Comparison of ENCODE assay signal across 14 cellular contexts in the genomic region with DNA sequence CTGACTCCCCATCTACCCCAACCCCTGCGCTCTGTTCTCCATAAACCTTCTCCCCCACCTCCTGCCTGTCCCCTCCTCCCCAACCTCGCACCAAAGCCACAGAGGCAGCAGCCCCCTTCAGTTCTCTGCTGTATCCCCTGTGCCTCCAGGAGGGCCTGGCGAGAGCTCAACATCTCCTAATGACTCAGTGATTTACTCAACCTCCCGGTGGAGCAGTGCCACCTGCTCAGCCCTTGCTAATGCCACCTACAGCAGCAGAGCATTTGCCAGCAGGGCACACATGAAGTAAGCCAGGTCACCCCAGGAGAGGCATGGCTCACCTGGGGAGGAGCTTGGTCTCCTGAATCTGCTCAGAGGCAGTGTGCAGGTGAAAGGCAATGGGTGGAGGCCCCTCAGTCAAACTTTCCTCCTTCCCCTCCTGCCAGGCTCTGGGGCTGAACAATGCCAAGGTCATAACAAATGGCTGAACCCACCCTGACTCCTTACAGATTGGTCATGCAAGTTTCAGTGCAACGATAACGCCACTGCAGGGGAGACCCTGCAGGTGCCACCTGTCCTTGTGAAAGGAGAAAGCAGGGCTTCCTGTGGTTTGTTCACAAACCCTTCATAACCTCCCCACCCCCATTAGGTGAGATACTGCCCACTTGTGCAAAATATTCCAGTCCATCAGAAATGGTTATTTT. TPM values are rescaled to one million over a fixed set of nuclear protein-coding genes. Genes with fewer than 3 reads are reported as not detected.
A peak's percentile ranks its signal among the peaks of the same experiment; 100 is the strongest.
DNase-seq lines count a peak whose midpoint lies in the region; ATAC-seq and TF ChIP-seq lines count a peak whose summit lies in the region.
"Had no signal": no experiment of that assay in that cellular context is flagged by ENCODE, and none has a peak within 500 bp of the region (broad histone marks: within the 10 kb centered on the region; RNA-seq: fewer than 3 reads in every experiment).

No MANE protein-coding gene starts in this region.

- intact Hi-C loops in vagina (cut with DNase I) = no loop called here
- intact Hi-C loops in CD8-positive, alpha-beta T cell (cut with DNase I, micrococcal nuclease) = no loop called here

- H3K4me3 ChIP-seq in iPS-18c (ENCODE audit: insufficient read depth, low read depth, low read length) (peak overlapping the region; percentile 4; the same call in 1 of the 2 replicates), vagina (no peak overlapping the region)
- no peak overlapping the region for H3K4me3 ChIP-seq in CD8-positive, alpha-beta T cell (ENCODE audit: low read depth, low read length)

- no peaks in the 10 kb centered on the region for H3K36me3 Mint-ChIP-seq in CD8-positive, alpha-beta T cell

- peak; percentile 33 for ATAC-seq in stimulated activated naive CD8-positive, alpha-beta T cell treated with anti-CD3 and anti-CD28 coated beads, Interleukin-15, amount 100 ng/mL, for 72 hours
- no peak for ATAC-seq in stimulated activated naive CD8-positive, alpha-beta T cell treated with anti-CD3 and anti-CD28 coated beads, Interleukin-15, Interleukin-2, amounts not matched to agents 100 U/mL and 50 U/mL, for 24 hours
- ATAC-seq in HG03342 (IDR thresholded peaks at IDR 0.05; ENCODE audit: unreplicated experiment) = no peak
- no peak for ATAC-seq in CD8-positive, alpha-beta T cell

- no peak for TF ChIP-seq POLR2A in vagina (IDR thresholded peaks at IDR 0.05)

- TF ChIP-seq CTCF in vagina (IDR thresholded peaks at IDR 0.05) = no peak
- no peak for TF ChIP-seq CTCF in CD8-positive, alpha-beta T cell (IDR thresholded peaks at IDR 0.05)

- POLR2A ChIA-PET in CD8-positive, alpha-beta T cell (lab: Charles Lee) = no interaction called here

- H3K27me3 Mint-ChIP-seq in stimulated activated naive CD8-positive, alpha-beta T cell treated with anti-CD3 and anti-CD28 coated beads, Interleukin-15, amount 100 ng/mL, for 72 hours = peaks cover 15% of the 10 kb centered on the region
- H3K27me3 Mint-ChIP-seq in CD8-positive, alpha-beta T cell (ENCODE audit: low read depth) = peaks cover 13% of the 10 kb centered on the region

- H3K4me1 Mint-ChIP-seq in stimulated activated naive CD8-positive, alpha-beta T cell treated with anti-CD3 and anti-CD28 coated beads, Interleukin-15, amount 100 ng/mL, for 72 hours = peaks cover 6% of the 10 kb centered on the region
- peaks cover 6% of the 10 kb centered on the region for H3K4me1 Mint-ChIP-seq in CD8-positive, alpha-beta T cell (ENCODE audit: low read depth)

- peaks cover 34% of the 10 kb centered on the region for H3K4me1 ChIP-seq in vagina
- H3K4me1 ChIP-seq in CD8-positive, alpha-beta T cell (ENCODE audit: insufficient read depth, low read length) = no peaks in the 10 kb centered on the region
- H3K4me1 ChIP-seq: adrenal gland had no signal

- no peaks in the 10 kb centered on the region for H3K36me3 ChIP-seq in vagina
- no peaks in the 10 kb centered on the region for H3K36me3 ChIP-seq in CD8-positive, alpha-beta T cell (ENCODE audit: insufficient read depth, low read length)
- H3K36me3 ChIP-seq: adrenal gland, left ventricle myocardium inferior had no signal

- H3K9me3 ChIP-seq in iPS-18c (ENCODE audit: control insufficient read depth, insufficient read depth, low read length) = no peaks in the 10 kb centered on the region
- no peaks in the 10 kb centered on the region for H3K9me3 ChIP-seq in vagina
- H3K9me3 ChIP-seq in CD8-positive, alpha-beta T cell (ENCODE audit: low read length) = no peaks in the 10 kb centered on the region
- H3K9me3 ChIP-seq: adrenal gland, left ventricle myocardium inferior had no signal

- peak overlapping the region; percentile 72 for H3K27ac ChIP-seq in vagina
- H3K27ac ChIP-seq in CD8-positive, alpha-beta T cell (ENCODE audit: low read depth, low read length) = no peak overlapping the region
- H3K27ac ChIP-seq: adrenal gland, left ventricle myocardium inferior had no signal

- DNase-seq in stimulated activated naive CD8-positive, alpha-beta T cell treated with anti-CD3 and anti-CD28 coated beads, Interleukin-15, amount 100 ng/mL, for 72 hours = no peak
- no peak for DNase-seq in stimulated activated naive CD8-positive, alpha-beta T cell treated with anti-CD3 and anti-CD28 coated beads, Interleukin-15, Interleukin-2, amounts not matched to agents 100 U/mL and 50 U/mL, for 24 hours
- peak; percentile 94 for DNase-seq in NCI-H69 (lab: John Stamatoyannopoulos, UW)
- DNase-seq in vagina (ENCODE audit: extremely low spot score in 2 of 2) = no peak
- no peak for DNase-seq in CD8-positive, alpha-beta T cell
- no peak for DNase-seq in NCI-H1092 treated with DMSO at 0.1 percent for 48 hours (lab: John Stamatoyannopoulos, UW)
- DNase-seq: activated CD4-positive, alpha-beta T cell treated with anti-CD3 and anti-CD28 coated beads, Interleukin-2, amount 50 U/mL, for 48 hours; adrenal gland; dorsolateral prefrontal cortex; HFFc6; left ventricle myocardium inferior had no signal

- no peak overlapping the region for H3K4me3 Mint-ChIP-seq in stimulated activated naive CD8-positive, alpha-beta T cell treated with anti-CD3 and anti-CD28 coated beads, Interleukin-15, amount 100 ng/mL, for 72 hours
- no peak overlapping the region for H3K4me3 Mint-ChIP-seq in CD8-positive, alpha-beta T cell
- H3K4me3 Mint-ChIP-seq: HFFc6 had no signal

- H3K27me3 ChIP-seq in vagina = no peaks in the 10 kb centered on the region
- H3K27me3 ChIP-seq in CD8-positive, alpha-beta T cell (ENCODE audit: insufficient read depth, low read length) = no peaks in the 10 kb centered on the region
- H3K27me3 ChIP-seq: adrenal gland had no signal

- no peaks in the 10 kb centered on the region for H3K9me3 Mint-ChIP-seq in stimulated activated naive CD8-positive, alpha-beta T cell treated with anti-CD3 and anti-CD28 coated beads, Interleukin-15, amount 100 ng/mL, for 72 hours
- H3K9me3 Mint-ChIP-seq in CD8-positive, alpha-beta T cell = no peaks in the 10 kb centered on the region
- H3K9me3 Mint-ChIP-seq: HFFc6 had no signal

- CTCF ChIA-PET in CD8-positive, alpha-beta T cell (lab: Charles Lee) = no interaction called here

- H3K27ac Mint-ChIP-seq in stimulated activated naive CD8-positive, alpha-beta T cell treated with anti-CD3 and anti-CD28 coated beads, Interleukin-15, amount 100 ng/mL, for 72 hours = peak overlapping the region in 1 of 2 donors; percentile 21
- H3K27ac Mint-ChIP-seq in CD8-positive, alpha-beta T cell = no peak overlapping the region
- H3K27ac Mint-ChIP-seq: HFFc6 had no signal

RNA-seq across cellular contexts. Expression of gene TRPM1, which starts 19.8 kb away (rescaled TPM):
- not detected for total RNA-seq in vagina
- total RNA-seq in CD8-positive, alpha-beta T cell = not detected
- total RNA-seq: adrenal gland, left ventricle myocardium inferior, NCI-H460 had no signal
